9 cellular contexts compared by ENCODE assay signal in the genomic region with DNA sequence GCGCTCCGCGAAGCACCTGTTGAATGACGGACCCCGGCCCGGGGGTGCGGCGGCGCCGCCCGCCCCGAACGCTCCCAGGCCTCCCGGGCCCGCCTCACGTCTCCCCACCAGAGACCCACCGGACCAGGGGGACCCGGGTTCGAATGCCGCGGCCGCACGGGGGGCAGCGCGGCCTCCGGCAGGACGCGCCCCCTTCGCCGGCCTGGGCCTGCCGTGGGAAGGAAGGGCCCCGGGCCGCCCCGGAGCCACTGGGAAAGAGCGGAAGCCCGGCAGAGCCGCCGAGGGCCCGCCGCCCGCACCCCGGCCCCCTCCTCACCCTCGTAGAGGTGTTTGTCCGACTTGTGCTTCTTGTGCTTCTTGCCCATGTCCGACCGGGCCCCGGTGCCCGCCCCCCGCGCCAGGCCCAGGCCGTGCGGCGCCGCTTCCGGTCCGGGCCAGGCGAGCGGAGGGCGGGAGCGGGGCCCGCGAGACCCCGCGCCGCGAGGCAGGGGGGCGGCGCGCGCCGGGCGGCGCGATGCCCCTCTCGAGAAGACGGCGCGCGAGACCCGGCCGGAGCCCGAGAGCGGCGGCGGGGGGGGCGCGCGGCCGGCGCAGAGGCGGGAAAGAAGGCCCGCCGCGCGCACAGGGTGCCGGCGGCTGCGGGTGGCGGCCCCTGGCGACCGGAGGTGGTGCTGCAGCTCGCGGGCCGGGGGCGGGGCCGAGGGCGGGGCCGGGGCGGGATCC. TPM values are rescaled to one million over a fixed set of nuclear protein-coding genes. Genes with fewer than 3 reads are reported as not detected.
A peak's percentile ranks its signal among the peaks of the same experiment; 100 is the strongest.
DNase-seq lines count a peak whose midpoint lies in the region; ATAC-seq, FAIRE-seq and TF ChIP-seq lines count a peak whose summit lies in the region.
"Had no signal": no experiment of that assay in that cellular context is flagged by ENCODE, and none has a peak within 500 bp of the region (broad histone marks: within the 10 kb centered on the region; RNA-seq: fewer than 3 reads in every experiment).

Gene BRD7, minus strand, starts transcription at position 579 of the 723 bp plus-strand sequence. Its CDS starts 214 bp downstream, at position 365.

- TF ChIP-seq CTCF in HFFc6 (IDR thresholded peaks at IDR 0.05) (no peak), NB4 (IDR thresholded peaks at IDR 0.05; ENCODE audit: low read depth, low read length) (no peak), coronary artery (IDR thresholded peaks at IDR 0.05) (peak; percentile 30), HepG2 (CRISPR knock-in tag; IDR thresholded peaks at IDR 0.05) (peak; percentile 48; the same call in 1 of the 2 replicates)

- peak within 1 kb of the TSS; percentile 74 for H3K4me3 ChIP-seq in NB4 (ENCODE audit: low read depth, low read length)
- H3K4me3 ChIP-seq in coronary artery = peak within 1 kb of the TSS; percentile 85
- H3K4me3 ChIP-seq in HepG2 (replicated peaks in 1 of 3; ENCODE audit: insufficient read depth in 1 of 3, low read depth in 2 of 3, low read length in 3 of 3) = peak within 1 kb of the TSS; percentile 78 to 87 (median 86)

- in situ Hi-C loops in HepG2 (cut with HindIII; ENCODE audit: extremely low pct_ligation_motif_present, low pct_unique_long_range_greater_than_20kb) = loop anchor here (10.0 to 25.0 kb wide), 2 partner anchors 124 to 331 kb away; partner anchors contain the start of gene CNEP1R1

- ATAC-seq in HepG2 = peak; percentile 71

- H3K4me1 Mint-ChIP-seq in HFFc6 (ENCODE audit: low read depth) = peaks cover 36% of the 10 kb centered on the region

- TF ChIP-seq POLR2A in NB4 (IDR thresholded peaks at IDR 0.05; ENCODE audit: extremely low read depth, insufficient read length) = peak; percentile 21
- TF ChIP-seq POLR2A in HepG2 (IDR thresholded peaks at IDR 0.05; ENCODE audit: insufficient read depth in 1 of 2, low read depth in 2 of 2, low read length in 2 of 2) = no peak

- DNase-seq in DMS79 treated with DMSO at 0.1 percent for 48 hours (lab: John Stamatoyannopoulos, UW) = peak; percentile 8
- DNase-seq in DMS79 (lab: John Stamatoyannopoulos, UW) = no peak
- no peak for DNase-seq in HFFc6
- DNase-seq in NB4 (ENCODE audit: low read depth) = peak; percentile 78
- peak; percentile 49 to 56 for DNase-seq in activated CD4-positive, alpha-beta T cell treated with anti-CD3 and anti-CD28 coated beads for 24 hours (ENCODE audit: low read depth in 2 of 2)
- DNase-seq in coronary artery (ENCODE audit: low spot score) = no peak
- peak; percentile 62 for DNase-seq in HepG2 (ENCODE audit: low spot score)
- peak; percentile 62 to 78 for DNase-seq in stimulated activated CD4-positive, alpha-beta T cell treated with anti-CD3 and anti-CD28 coated beads, Interleukin-2, amount 100 ng/mL, for 48 hours

- no peak for TF ChIP-seq EP300 in HepG2 (IDR thresholded peaks at IDR 0.05; ENCODE audit: low read depth in 2 of 2, low read length in 2 of 2)
- TF ChIP-seq EP300 in HepG2 (CRISPR knock-in tag; IDR thresholded peaks at IDR 0.05; ENCODE audit: borderline replicate concordance) = no peak

- no TSS peak for BruUV-seq in HepG2 (replicated peaks; lab: Mats Ljungman, UMichigan)

- peaks cover 7% of the 10 kb centered on the region for H3K27me3 Mint-ChIP-seq in HFFc6 (ENCODE audit: insufficient read depth)

- H3K36me3 ChIP-seq in HepG2 (replicated peaks in 1 of 2; ENCODE audit: control insufficient read depth in 1 of 2, insufficient read depth in 2 of 2, low read length in 2 of 2) = peaks cover 8 to 28% of the 10 kb centered on the region in 2 experiments

- peak within 1 kb of the TSS; percentile 62 for H3K27ac Mint-ChIP-seq in HFFc6

- peak within 1 kb of the TSS; percentile 91 for H3K4me2 ChIP-seq in HepG2 (ENCODE audit: low read depth, low read length)

- H3K79me2 ChIP-seq in HepG2 (ENCODE audit: insufficient read depth, low read length) = peaks cover 43% of the 10 kb centered on the region

- H3K9ac ChIP-seq in HepG2 (ENCODE audit: insufficient read depth, low read depth, low read length) = peak within 1 kb of the TSS; percentile 91

- no peak for FAIRE-seq in HepG2 (lab: Jason Lieb, UNC)
- FAIRE-seq: A204.1 had no signal

- peak within 1 kb of the TSS; percentile 93 for H3K4me3 Mint-ChIP-seq in HFFc6

- no peak; the same call in 1 of the 2 replicates for TF ChIP-seq RAD21 in HepG2 (CRISPR knock-in tag; IDR thresholded peaks at IDR 0.05)

- peak within 1 kb of the TSS; percentile 85 for H2AFZ ChIP-seq in HepG2 (ENCODE audit: low read length)

- POLR2A ChIA-PET in HepG2 (lab: Yijun Ruan, JAX) = interaction anchor here (1.5 kb wide), 1 partner anchor 297 kb away, joined by 4 read pairs; no protein-coding TSS in a partner anchor

- CTCF ChIA-PET in HepG2 (lab: Yijun Ruan, JAX; ENCODE audit: low intra/inter-chr PET ratio, low total read pairs) = no interaction called here

- H3K9me3 ChIP-seq in HepG2 (ENCODE audit: low read length) = peaks cover 4% of the 10 kb centered on the region; the same call in 1 of the 2 replicates

- no peaks in the 10 kb centered on the region; a peak in 1 of 5 replicates for H3K27me3 ChIP-seq in HepG2 (ENCODE audit: control insufficient read depth in 1 of 2, insufficient read depth in 2 of 2, low read length in 2 of 2)

- intact Hi-C loops in HepG2 (cut with micrococcal nuclease; ENCODE audit: unreplicated experiment) = loop anchor here (5.0 kb wide), 1 partner anchor 739 kb away; no protein-coding TSS in a partner anchor

- peaks cover 16% of the 10 kb centered on the region for H3K36me3 Mint-ChIP-seq in HFFc6 (ENCODE audit: low read depth)

- H4K20me1 ChIP-seq in HepG2 (ENCODE audit: insufficient read depth, low read length) = no peaks in the 10 kb centered on the region; the same call in 1 of the 2 replicates

- H3K4me1 ChIP-seq in HepG2 (ENCODE audit: insufficient read depth, low read length) = peaks cover 72% of the 10 kb centered on the region

- H3K9me3 Mint-ChIP-seq in HFFc6 = no peaks in the 10 kb centered on the region

- H3K27ac ChIP-seq in coronary artery (peak within 1 kb of the TSS; percentile 65 to 87), HepG2 (ENCODE audit: extremely low read length, insufficient read depth, low read length) (peak within 1 kb of the TSS; percentile 68)

- WGBS in HepG2 (ENCODE audit: low lambda C conversion rate) = 2% methylated on average over 55 of the region's 109 CpGs

TF ChIP-seq in HepG2, 621 proteins besides CTCF, POLR2A, EP300 and RAD21 (continues in another document):
- no peak for TF ChIP-seq FLYWCH1 (CRISPR knock-in tag; IDR thresholded peaks at IDR 0.05)
- no peak for TF ChIP-seq NCOA5 (CRISPR knock-in tag; IDR thresholded peaks at IDR 0.05)
- TF ChIP-seq ZNF12 (CRISPR knock-in tag; IDR thresholded peaks at IDR 0.05) = no peak
- no peak for TF ChIP-seq FOXC1 (CRISPR knock-in tag; IDR thresholded peaks at IDR 0.05; ENCODE audit: borderline replicate concordance)
- no peak for TF ChIP-seq NFATC3 (CRISPR knock-in tag; IDR thresholded peaks at IDR 0.05)
- TF ChIP-seq RARG (CRISPR knock-in tag; IDR thresholded peaks at IDR 0.05; ENCODE audit: low read depth) = no peak
- TF ChIP-seq PTBP1 (IDR thresholded peaks at IDR 0.05; ENCODE audit: low read depth, low read length, poor library complexity, severe bottlenecking) = no peak
- no peak for TF ChIP-seq FOXM1 (CRISPR knock-in tag; IDR thresholded peaks at IDR 0.05)
- TF ChIP-seq, protein P1, sequence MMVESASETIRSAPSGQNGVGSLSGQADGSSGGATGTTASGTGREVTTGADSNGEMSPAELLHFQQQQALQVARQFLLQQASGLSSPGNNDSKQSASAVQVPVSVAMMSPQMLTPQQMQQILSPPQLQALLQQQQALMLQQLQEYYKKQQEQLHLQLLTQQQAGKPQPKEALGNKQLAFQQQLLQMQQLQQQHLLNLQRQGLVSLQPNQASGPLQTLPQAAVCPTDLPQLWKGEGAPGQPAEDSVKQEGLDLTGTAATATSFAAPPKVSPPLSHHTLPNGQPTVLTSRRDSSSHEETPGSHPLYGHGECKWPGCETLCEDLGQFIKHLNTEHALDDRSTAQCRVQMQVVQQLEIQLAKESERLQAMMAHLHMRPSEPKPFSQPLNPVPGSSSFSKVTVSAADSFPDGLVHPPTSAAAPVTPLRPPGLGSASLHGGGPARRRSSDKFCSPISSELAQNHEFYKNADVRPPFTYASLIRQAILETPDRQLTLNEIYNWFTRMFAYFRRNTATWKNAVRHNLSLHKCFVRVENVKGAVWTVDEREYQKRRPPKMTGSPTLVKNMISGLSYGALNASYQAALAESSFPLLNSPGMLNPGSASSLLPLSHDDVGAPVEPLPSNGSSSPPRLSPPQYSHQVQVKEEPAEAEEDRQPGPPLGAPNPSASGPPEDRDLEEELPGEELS (CRISPR knock-in tag; IDR thresholded peaks at IDR 0.05) = no peak
- no peak for TF ChIP-seq ZNF724P (CRISPR knock-in tag; IDR thresholded peaks at IDR 0.05; ENCODE audit: borderline replicate concordance)

RNA-seq across cellular contexts. Expression of gene BRD7, which starts in this region (rescaled TPM):
- total RNA-seq in HFFc6 (2021; fragmentation: NEBNext Ultra II Directional; extraction: Animal tissue kit (Norgen Biotek cat#: 25700)) = 10 to 100 TPM; 50.5 to 65.0 (median 63.0) TPM
- total RNA-seq in HepG2 (2016; rRNA removed; fragmentation: Illumina TruSeq; extraction: Trizol) = 149 and 169 TPM in 2 replicates
- total RNA-seq in HepG2 (2016; cell fraction: cytosol; rRNA removed; fragmentation: Illumina TruSeq; extraction: Trizol; ENCODE audit: low read depth) = 102 and 109 TPM in 2 replicates
- total RNA-seq in HepG2 (2016; cell fraction: insoluble cytoplasmic fraction; rRNA removed; fragmentation: Illumina TruSeq; extraction: Trizol) = 149 and 160 TPM in 2 replicates
- total RNA-seq in HepG2 (2016; cell fraction: membrane; rRNA removed; fragmentation: Illumina TruSeq; extraction: Trizol) = 211 and 234 TPM in 2 replicates
- total RNA-seq in HepG2 (2016; cell fraction: nucleus; rRNA removed; fragmentation: Illumina TruSeq; extraction: Trizol) = 80.9 and 96.6 TPM in 2 replicates
- 68.3 and 82.3 TPM in 2 replicates for polyA plus RNA-seq in HepG2 (2011; rRNA removed)
- 30.2 and 39.5 TPM in 2 replicates for polyA plus RNA-seq in HepG2 (2011; cell fraction: cytosol; rRNA removed)
- polyA plus RNA-seq in HepG2 (2011; cell fraction: nucleus; rRNA removed) = 39.2 and 41.3 TPM in 2 replicates
- polyA plus RNA-seq in HepG2 (2012) = 76.6 and 93.4 TPM in 2 replicates
- polyA plus RNA-seq in HepG2 (2016; cell fraction: cytosol; fragmentation: Illumina TruSeq; extraction: Trizol; ENCODE audit: low read depth) = 116 and 129 TPM in 2 replicates
- 172 and 183 TPM in 2 replicates for polyA plus RNA-seq in HepG2 (2016; cell fraction: insoluble cytoplasmic fraction; fragmentation: Illumina TruSeq; extraction: Trizol; ENCODE audit: low read depth)
- 185 and 200 TPM in 2 replicates for polyA plus RNA-seq in HepG2 (2016; cell fraction: membrane; fragmentation: Illumina TruSeq; extraction: Trizol; ENCODE audit: low read depth)
- 132 and 135 TPM in 2 replicates for polyA plus RNA-seq in HepG2 (2016; cell fraction: nucleus; fragmentation: Illumina TruSeq; extraction: Trizol; ENCODE audit: insufficient read depth, low read depth)
- polyA minus RNA-seq in HepG2 (2011; rRNA and poly(A)+ RNA removed; ENCODE audit: low replicate concordance) = 44.7 and 45.9 TPM in 2 replicates
- 31.4 and 39.7 TPM in 2 replicates for polyA minus RNA-seq in HepG2 (2011; cell fraction: cytosol; rRNA and poly(A)+ RNA removed)
- 67.1 and 72.9 TPM in 2 replicates for polyA minus RNA-seq in HepG2 (2011; cell fraction: nucleus; rRNA and poly(A)+ RNA removed)

Comparison
In these comparisons a context has a peak if more than half of its experiments do, and no peak if none do; other contexts are left out.
1. DNase-seq: peak in DMS79 treated with DMSO at 0.1 percent for 48 hours (single experiment), NB4 (single experiment), activated CD4-positive, alpha-beta T cell treated with anti-CD3 and anti-CD28 coated beads for 24 hours (2 of 2), HepG2 (single experiment) and stimulated activated CD4-positive, alpha-beta T cell treated with anti-CD3 and anti-CD28 coated beads, Interleukin-2, amount 100 ng/mL, for 48 hours (2 of 2); none in DMS79 (single experiment), HFFc6 (single experiment) and coronary artery (single experiment).
2. CTCF ChIP-seq: peak in coronary artery (single experiment) and HepG2 (single experiment); none in HFFc6 (single experiment) and NB4 (single experiment).
3. Peak in every context shown above with its lines, with median percentiles within 50 percentile points of each other: H3K4me3 ChIP-seq.